Comparison of ENCODE assay signal across 1 cellular context in the genomic region with DNA sequence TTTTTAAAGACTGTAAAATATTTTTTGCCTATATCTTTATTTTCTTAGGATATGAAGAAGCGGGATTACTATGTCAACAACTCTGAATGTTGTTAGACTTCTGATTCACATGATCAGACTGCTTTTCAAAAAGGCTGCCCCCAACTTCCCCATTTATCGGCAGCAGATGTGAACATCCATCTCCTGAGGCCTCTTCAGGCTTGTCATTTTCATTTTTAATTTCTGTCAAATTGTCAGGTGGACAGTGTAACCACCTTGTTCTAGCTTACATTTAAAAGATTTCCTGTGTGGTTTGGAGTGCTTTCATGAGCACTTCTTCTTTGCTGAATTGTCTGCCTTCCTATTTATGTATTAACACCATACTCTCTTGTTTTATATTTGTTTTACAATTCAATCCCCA.
TF ChIP-seq lines count a peak whose summit lies in the region.

No MANE protein-coding gene starts in this region.

TF ChIP-seq in HepG2, 621 proteins besides CTCF, POLR2A, EP300 and RAD21 (continued from another document):
- TF ChIP-seq, protein P1, sequence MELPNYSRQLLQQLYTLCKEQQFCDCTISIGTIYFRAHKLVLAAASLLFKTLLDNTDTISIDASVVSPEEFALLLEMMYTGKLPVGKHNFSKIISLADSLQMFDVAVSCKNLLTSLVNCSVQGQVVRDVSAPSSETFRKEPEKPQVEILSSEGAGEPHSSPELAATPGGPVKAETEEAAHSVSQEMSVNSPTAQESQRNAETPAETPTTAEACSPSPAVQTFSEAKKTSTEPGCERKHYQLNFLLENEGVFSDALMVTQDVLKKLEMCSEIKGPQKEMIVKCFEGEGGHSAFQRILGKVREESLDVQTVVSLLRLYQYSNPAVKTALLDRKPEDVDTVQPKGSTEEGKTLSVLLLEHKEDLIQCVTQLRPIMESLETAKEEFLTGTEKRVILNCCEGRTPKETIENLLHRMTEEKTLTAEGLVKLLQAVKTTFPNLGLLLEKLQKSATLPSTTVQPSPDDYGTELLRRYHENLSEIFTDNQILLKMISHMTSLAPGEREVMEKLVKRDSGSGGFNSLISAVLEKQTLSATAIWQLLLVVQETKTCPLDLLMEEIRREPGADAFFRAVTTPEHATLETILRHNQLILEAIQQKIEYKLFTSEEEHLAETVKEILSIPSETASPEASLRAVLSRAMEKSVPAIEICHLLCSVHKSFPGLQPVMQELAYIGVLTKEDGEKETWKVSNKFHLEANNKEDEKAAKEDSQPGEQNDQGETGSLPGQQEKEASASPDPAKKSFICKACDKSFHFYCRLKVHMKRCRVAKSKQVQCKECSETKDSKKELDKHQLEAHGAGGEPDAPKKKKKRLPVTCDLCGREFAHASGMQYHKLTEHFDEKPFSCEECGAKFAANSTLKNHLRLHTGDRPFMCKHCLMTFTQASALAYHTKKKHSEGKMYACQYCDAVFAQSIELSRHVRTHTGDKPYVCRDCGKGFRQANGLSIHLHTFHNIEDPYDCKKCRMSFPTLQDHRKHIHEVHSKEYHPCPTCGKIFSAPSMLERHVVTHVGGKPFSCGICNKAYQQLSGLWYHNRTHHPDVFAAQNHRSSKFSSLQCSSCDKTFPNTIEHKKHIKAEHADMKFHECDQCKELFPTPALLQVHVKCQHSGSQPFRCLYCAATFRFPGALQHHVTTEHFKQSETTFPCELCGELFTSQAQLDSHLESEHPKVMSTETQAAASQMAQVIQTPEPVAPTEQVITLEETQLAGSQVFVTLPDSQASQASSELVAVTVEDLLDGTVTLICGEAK (IDR thresholded peaks at IDR 0.05) = no peak
- TF ChIP-seq, protein P1 (CRISPR knock-in tag; IDR thresholded peaks at IDR 0.05) = no peak
- TF ChIP-seq, protein P2, sequence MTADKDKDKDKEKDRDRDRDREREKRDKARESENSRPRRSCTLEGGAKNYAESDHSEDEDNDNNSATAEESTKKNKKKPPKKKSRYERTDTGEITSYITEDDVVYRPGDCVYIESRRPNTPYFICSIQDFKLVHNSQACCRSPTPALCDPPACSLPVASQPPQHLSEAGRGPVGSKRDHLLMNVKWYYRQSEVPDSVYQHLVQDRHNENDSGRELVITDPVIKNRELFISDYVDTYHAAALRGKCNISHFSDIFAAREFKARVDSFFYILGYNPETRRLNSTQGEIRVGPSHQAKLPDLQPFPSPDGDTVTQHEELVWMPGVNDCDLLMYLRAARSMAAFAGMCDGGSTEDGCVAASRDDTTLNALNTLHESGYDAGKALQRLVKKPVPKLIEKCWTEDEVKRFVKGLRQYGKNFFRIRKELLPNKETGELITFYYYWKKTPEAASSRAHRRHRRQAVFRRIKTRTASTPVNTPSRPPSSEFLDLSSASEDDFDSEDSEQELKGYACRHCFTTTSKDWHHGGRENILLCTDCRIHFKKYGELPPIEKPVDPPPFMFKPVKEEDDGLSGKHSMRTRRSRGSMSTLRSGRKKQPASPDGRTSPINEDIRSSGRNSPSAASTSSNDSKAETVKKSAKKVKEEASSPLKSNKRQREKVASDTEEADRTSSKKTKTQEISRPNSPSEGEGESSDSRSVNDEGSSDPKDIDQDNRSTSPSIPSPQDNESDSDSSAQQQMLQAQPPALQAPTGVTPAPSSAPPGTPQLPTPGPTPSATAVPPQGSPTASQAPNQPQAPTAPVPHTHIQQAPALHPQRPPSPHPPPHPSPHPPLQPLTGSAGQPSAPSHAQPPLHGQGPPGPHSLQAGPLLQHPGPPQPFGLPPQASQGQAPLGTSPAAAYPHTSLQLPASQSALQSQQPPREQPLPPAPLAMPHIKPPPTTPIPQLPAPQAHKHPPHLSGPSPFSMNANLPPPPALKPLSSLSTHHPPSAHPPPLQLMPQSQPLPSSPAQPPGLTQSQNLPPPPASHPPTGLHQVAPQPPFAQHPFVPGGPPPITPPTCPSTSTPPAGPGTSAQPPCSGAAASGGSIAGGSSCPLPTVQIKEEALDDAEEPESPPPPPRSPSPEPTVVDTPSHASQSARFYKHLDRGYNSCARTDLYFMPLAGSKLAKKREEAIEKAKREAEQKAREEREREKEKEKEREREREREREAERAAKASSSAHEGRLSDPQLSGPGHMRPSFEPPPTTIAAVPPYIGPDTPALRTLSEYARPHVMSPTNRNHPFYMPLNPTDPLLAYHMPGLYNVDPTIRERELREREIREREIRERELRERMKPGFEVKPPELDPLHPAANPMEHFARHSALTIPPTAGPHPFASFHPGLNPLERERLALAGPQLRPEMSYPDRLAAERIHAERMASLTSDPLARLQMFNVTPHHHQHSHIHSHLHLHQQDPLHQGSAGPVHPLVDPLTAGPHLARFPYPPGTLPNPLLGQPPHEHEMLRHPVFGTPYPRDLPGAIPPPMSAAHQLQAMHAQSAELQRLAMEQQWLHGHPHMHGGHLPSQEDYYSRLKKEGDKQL (CRISPR knock-in tag; IDR thresholded peaks at IDR 0.05; ENCODE audit: low read depth) = no peak
- TF ChIP-seq, protein P3, sequence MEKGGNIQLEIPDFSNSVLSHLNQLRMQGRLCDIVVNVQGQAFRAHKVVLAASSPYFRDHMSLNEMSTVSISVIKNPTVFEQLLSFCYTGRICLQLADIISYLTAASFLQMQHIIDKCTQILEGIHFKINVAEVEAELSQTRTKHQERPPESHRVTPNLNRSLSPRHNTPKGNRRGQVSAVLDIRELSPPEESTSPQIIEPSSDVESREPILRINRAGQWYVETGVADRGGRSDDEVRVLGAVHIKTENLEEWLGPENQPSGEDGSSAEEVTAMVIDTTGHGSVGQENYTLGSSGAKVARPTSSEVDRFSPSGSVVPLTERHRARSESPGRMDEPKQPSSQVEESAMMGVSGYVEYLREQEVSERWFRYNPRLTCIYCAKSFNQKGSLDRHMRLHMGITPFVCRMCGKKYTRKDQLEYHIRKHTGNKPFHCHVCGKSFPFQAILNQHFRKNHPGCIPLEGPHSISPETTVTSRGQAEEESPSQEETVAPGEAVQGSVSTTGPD (CRISPR knock-in tag; IDR thresholded peaks at IDR 0.05) = no peak
- TF ChIP-seq NR3C1 (CRISPR knock-in tag; IDR thresholded peaks at IDR 0.05) = no peak
- TF ChIP-seq PAX8 (CRISPR knock-in tag; IDR thresholded peaks at IDR 0.05; ENCODE audit: borderline replicate concordance) = no peak
- TF ChIP-seq, protein P4, sequence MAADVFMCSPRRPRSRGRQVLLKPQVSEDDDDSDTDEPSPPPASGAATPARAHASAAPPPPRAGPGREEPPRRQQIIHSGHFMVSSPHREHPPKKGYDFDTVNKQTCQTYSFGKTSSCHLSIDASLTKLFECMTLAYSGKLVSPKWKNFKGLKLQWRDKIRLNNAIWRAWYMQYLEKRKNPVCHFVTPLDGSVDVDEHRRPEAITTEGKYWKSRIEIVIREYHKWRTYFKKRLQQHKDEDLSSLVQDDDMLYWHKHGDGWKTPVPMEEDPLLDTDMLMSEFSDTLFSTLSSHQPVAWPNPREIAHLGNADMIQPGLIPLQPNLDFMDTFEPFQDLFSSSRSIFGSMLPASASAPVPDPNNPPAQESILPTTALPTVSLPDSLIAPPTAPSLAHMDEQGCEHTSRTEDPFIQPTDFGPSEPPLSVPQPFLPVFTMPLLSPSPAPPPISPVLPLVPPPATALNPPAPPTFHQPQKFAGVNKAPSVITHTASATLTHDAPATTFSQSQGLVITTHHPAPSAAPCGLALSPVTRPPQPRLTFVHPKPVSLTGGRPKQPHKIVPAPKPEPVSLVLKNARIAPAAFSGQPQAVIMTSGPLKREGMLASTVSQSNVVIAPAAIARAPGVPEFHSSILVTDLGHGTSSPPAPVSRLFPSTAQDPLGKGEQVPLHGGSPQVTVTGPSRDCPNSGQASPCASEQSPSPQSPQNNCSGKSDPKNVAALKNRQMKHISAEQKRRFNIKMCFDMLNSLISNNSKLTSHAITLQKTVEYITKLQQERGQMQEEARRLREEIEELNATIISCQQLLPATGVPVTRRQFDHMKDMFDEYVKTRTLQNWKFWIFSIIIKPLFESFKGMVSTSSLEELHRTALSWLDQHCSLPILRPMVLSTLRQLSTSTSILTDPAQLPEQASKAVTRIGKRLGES (CRISPR knock-in tag; IDR thresholded peaks at IDR 0.05; ENCODE audit: borderline replicate concordance) = no peak
- TF ChIP-seq, protein P5, sequence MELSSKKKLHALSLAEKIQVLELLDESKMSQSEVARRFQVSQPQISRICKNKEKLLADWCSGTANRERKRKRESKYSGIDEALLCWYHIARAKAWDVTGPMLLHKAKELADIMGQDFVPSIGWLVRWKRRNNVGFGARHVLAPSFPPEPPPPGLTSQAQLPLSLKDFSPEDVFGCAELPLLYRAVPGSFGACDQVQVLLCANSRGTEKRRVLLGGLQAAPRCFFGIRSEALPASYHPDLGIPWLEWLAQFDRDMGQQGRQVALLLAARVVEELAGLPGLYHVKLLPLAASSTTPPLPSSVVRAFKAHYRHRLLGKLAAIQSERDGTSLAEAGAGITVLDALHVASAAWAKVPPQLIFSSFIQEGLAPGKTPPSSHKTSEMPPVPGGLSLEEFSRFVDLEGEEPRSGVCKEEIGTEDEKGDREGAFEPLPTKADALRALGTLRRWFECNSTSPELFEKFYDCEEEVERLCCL (CRISPR knock-in tag; IDR thresholded peaks at IDR 0.05; ENCODE audit: borderline replicate concordance) = no peak
TF ChIP-seq in HepG2: peak in this region for 0.
